1 cellular context compared by ENCODE assay signal in genomic region chr4:7844247-7844991, GRCh38.
TF ChIP-seq lines count a peak whose summit lies in the region.

No MANE protein-coding gene starts in this region.

TF ChIP-seq in GM23338, 12 proteins besides CTCF, POLR2A, EP300 and RAD21 (continued from another document):
- TF ChIP-seq REST (IDR thresholded peaks at IDR 0.05; ENCODE audit: unreplicated experiment): no peak
- TF ChIP-seq NANOG (IDR thresholded peaks at IDR 0.05; ENCODE audit: borderline replicate concordance): no peak
